8 cellular contexts compared by ENCODE assay signal in genomic region chr12:118059645-118060275, GRCh38. TPM values are rescaled to one million over a fixed set of nuclear protein-coding genes. Genes with fewer than 3 reads are reported as not detected.
DNase-seq lines count a peak whose midpoint lies in the region; ATAC-seq and TF ChIP-seq lines count a peak whose summit lies in the region.

No MANE protein-coding gene starts in this region.

- TF ChIP-seq CTCF in HFF-Myc (IDR thresholded peaks at IDR 0.05; ENCODE audit: low read depth, low read length, missing control alignments) = no peak
- TF ChIP-seq CTCF in lower leg skin (IDR thresholded peaks at IDR 0.05) = no peak
- TF ChIP-seq CTCF in upper lobe of left lung (IDR thresholded peaks at IDR 0.05) = no peak

- DNase-seq in HFF-Myc (ENCODE audit: extremely low read depth, low read depth) (no peak), astrocyte of the hippocampus (ENCODE audit: low read depth, low spot score) (peak; percentile 35), lower leg skin (ENCODE audit: low spot score in 2 of 2) (no peak), upper lobe of left lung (no peak), NCI-H1105 (lab: John Stamatoyannopoulos, UW) (no peak)
- DNase-seq in stimulated activated CD4-positive, alpha-beta T cell treated with anti-CD3 and anti-CD28 coated beads, Interleukin-1b, Interleukin-23, amount 100 ng/mL, for 48 hours = no peak

- H3K27me3 ChIP-seq in ACC112 (ENCODE audit: insufficient read depth, low read length) (no peaks in the 10 kb centered on the region), upper lobe of left lung (no peaks in the 10 kb centered on the region)

- no peaks in the 10 kb centered on the region for H3K36me3 ChIP-seq in ACC112 (ENCODE audit: insufficient read depth, low read length)
- no peaks in the 10 kb centered on the region for H3K36me3 ChIP-seq in upper lobe of left lung

- ATAC-seq in upper lobe of left lung (ENCODE audit: low FRiP score in 2 of 2) (no peak), HG03565 (IDR thresholded peaks at IDR 0.05; ENCODE audit: unreplicated experiment) (no peak)

- no peak for TF ChIP-seq POLR2A in lower leg skin (IDR thresholded peaks at IDR 0.05)
- TF ChIP-seq POLR2A in upper lobe of left lung (IDR thresholded peaks at IDR 0.05) = no peak

- no peak for TF ChIP-seq EP300 in upper lobe of left lung (IDR thresholded peaks at IDR 0.05)

- H3K4me3 ChIP-seq in ACC112 (ENCODE audit: low read depth, low read length) (peak overlapping the region; percentile 84), HFF-Myc (replicated peaks; ENCODE audit: low read depth, low read length) (peak overlapping the region; percentile 76), lower leg skin (ENCODE audit: low read depth, poor library complexity, severe bottlenecking) (peak overlapping the region; percentile 49), upper lobe of left lung (peak overlapping the region in 3 of 4 donors; percentile 79 to 91 (median 87))

- intact Hi-C loops in lower leg skin (cut with DNase I; ENCODE audit: low total_unique reads) = no loop called here

- H3K27ac ChIP-seq in ACC112 (ENCODE audit: low read depth, low read length) (peak overlapping the region; percentile 81), upper lobe of left lung (peak overlapping the region; percentile 95 to 98 (median 96))

- no peaks in the 10 kb centered on the region for H3K9me3 ChIP-seq in upper lobe of left lung

- H3K4me1 ChIP-seq in ACC112 (ENCODE audit: control insufficient read depth, insufficient read depth, low read length, unreplicated experiment) (peaks cover 25% of the 10 kb centered on the region), upper lobe of left lung (peaks cover 25 to 64% (median 46%) of the 10 kb centered on the region in 4 donors)

- WGBS in lower leg skin, 2 donors = 11 to 13% methylated on average over 8 of the region's 8 CpGs
- 22 to 23% methylated on average over 8 of the region's 8 CpGs for WGBS in upper lobe of left lung, 2 donors

- peaks cover 61% of the 10 kb centered on the region for H3K79me2 ChIP-seq in ACC112 (ENCODE audit: control insufficient read depth, insufficient read depth, low read length, unreplicated experiment)

- no peak overlapping the region for H2AFZ ChIP-seq in ACC112 (ENCODE audit: low read length, unreplicated experiment)

RNA-seq across cellular contexts. Expression of gene WSB2, which starts 1.2 kb away (rescaled TPM):
- total RNA-seq in lower leg skin (10 to 100 TPM; 45.2 to 65.6 (median 53.0) TPM), upper lobe of left lung (100 to 1,000 TPM in 1 of 6 donors, 10 to 100 TPM in 5; 46.1 to 112 (median 90.3) TPM)

RNA-seq across cellular contexts. Expression of gene RFC5, which starts 43.3 kb away (rescaled TPM):
- 10 to 100 TPM in 3 of 4 donors, 1 to 10 TPM in 1; 6.2 to 14.3 (median 11.3) TPM for total RNA-seq in lower leg skin
- 10 to 100 TPM in 1 of 6 donors, 1 to 10 TPM in 5; 5.0 to 10.5 (median 7.1) TPM for total RNA-seq in upper lobe of left lung

RNA-seq across cellular contexts. Expression of gene VSIG10, which starts 44.1 kb away (rescaled TPM):
- total RNA-seq in lower leg skin (10 to 100 TPM; 17.1 to 40.1 (median 29.4) TPM), upper lobe of left lung (100 to 1,000 TPM in 1 of 6 donors, 10 to 100 TPM in 5; 44.1 to 157 (median 72.8) TPM)
